ENCODE assay signal across 19 cellular contexts in the genomic region with DNA sequence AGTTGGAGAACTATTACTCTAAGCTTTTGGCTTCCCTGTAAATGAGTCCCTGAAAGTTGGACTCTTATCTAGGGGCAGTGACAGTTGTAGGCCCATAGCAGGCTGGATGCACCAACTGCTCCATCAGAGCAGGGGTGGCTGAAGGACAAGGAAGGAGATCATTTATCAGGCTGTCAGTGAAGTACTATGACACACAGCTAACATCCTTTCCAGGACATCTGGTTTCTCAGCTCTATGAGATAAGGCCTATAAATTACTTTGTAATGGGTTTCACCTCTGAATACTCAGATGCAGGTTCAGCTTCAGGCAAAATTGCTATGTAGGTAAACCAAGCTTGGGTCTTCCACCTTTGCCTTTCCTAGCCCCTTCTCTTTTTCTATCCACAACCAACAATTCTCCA.
DNase-seq lines count a peak whose midpoint lies in the region; ATAC-seq, FAIRE-seq and TF ChIP-seq lines count a peak whose summit lies in the region.
"Had no signal": no experiment of that assay in that cellular context is flagged by ENCODE, and none has a peak within 500 bp of the region (broad histone marks: within the 10 kb centered on the region; RNA-seq: fewer than 3 reads in every experiment).

No MANE protein-coding gene starts in this region.

- no peak for TF ChIP-seq CTCF in SK-N-SH (IDR thresholded peaks at IDR 0.05)

- H3K36me3 ChIP-seq in Karpas-422 (ENCODE audit: insufficient read depth, low read length) (no peaks in the 10 kb centered on the region), SK-N-SH (replicated peaks in 1 of 2; ENCODE audit: control insufficient read depth in 1 of 2, insufficient read depth in 2 of 2, low read length in 1 of 2) (no peaks in the 10 kb centered on the region)
- H3K36me3 ChIP-seq: SJCRH30 had no signal

- no peak overlapping the region for H3K4me2 ChIP-seq in Karpas-422 (ENCODE audit: low read depth, low read length, poor library complexity, severe bottlenecking)
- no peak overlapping the region for H3K4me2 ChIP-seq in SK-N-SH
- H3K4me2 ChIP-seq: BLaER1 treated with 17β-estradiol and CSF1 and Interleukin-3, amounts not matched to agents 10 nM and 100 nM had no signal

- POLR2A ChIA-PET in SK-N-SH (lab: Yijun Ruan, JAX): no interaction called here

- ATAC-seq in GM21723 (IDR thresholded peaks at IDR 0.05; ENCODE audit: unreplicated experiment): no peak

- H3K79me2 ChIP-seq in Karpas-422 (ENCODE audit: low read length) (no peaks in the 10 kb centered on the region), SK-N-SH (ENCODE audit: insufficient read depth) (no peaks in the 10 kb centered on the region)

- no peak for TF ChIP-seq RAD21 in SK-N-SH (IDR thresholded peaks at IDR 0.05; ENCODE audit: low read length)

- H3K27ac ChIP-seq in Karpas-422 (ENCODE audit: low read length) (0 out of 2 replicates have a peak overlapping the region, but pooled peaks have one; percentile 9), SK-N-SH (ENCODE audit: low read depth in 2 of 2, low read length in 1 of 2) (peak overlapping the region in 1 of 2 experiments; percentile 58; a peak in 1 of 4 replicates)
- H3K27ac ChIP-seq: BLaER1 treated with 17β-estradiol and CSF1 and Interleukin-3, amounts not matched to agents 10 nM and 100 nM; SJCRH30 had no signal

- H3K27me3 ChIP-seq in Karpas-422 (ENCODE audit: low read length) (no peaks in the 10 kb centered on the region), SK-N-SH (ENCODE audit: insufficient read depth) (no peaks in the 10 kb centered on the region)
- H3K27me3 ChIP-seq: BLaER1 treated with 17β-estradiol and CSF1 and Interleukin-3, amounts not matched to agents 10 nM and 100 nM; SJCRH30 had no signal

- H4K20me1 ChIP-seq in Karpas-422 (ENCODE audit: insufficient read depth, low read depth, low read length) (no peaks in the 10 kb centered on the region), SK-N-SH (ENCODE audit: insufficient read depth) (no peaks in the 10 kb centered on the region)
- H4K20me1 ChIP-seq: BLaER1 treated with 17β-estradiol and CSF1 and Interleukin-3, amounts not matched to agents 10 nM and 100 nM had no signal

- no peaks in the 10 kb centered on the region for H3K9me3 ChIP-seq in Karpas-422 (ENCODE audit: low read length)
- H3K9me3 ChIP-seq in SK-N-SH: no peaks in the 10 kb centered on the region
- H3K9me3 ChIP-seq: SJCRH30 had no signal

- FAIRE-seq in urothelium cell line (lab: Jason Lieb, UNC): no peak
- FAIRE-seq: GM19239, RCC 7860 had no signal

- CTCF ChIA-PET in SK-N-SH (lab: Yijun Ruan, JAX): interaction anchor here (1.6 kb wide), 1 partner anchor 9 kb away, joined by 4 read pairs; no protein-coding TSS in a partner anchor

- H3K9ac ChIP-seq in Karpas-422 (ENCODE audit: low read length) (no peak overlapping the region), SK-N-SH (no peak overlapping the region)
- H3K9ac ChIP-seq: BLaER1 treated with 17β-estradiol and CSF1 and Interleukin-3, amounts not matched to agents 10 nM and 100 nM had no signal

- no peaks in the 10 kb centered on the region for H3K9me2 ChIP-seq in Karpas-422 (replicated peaks; ENCODE audit: insufficient read depth, low read length)
- H3K9me2 ChIP-seq in SK-N-SH: no peaks in the 10 kb centered on the region

- H3F3A ChIP-seq in SK-N-SH (replicated peaks; ENCODE audit: insufficient read depth): no peaks in the 10 kb centered on the region

- H2AFZ ChIP-seq in Karpas-422 (ENCODE audit: low read length) (peak overlapping the region; percentile 26; the same call in 1 of the 2 replicates), SK-N-SH (ENCODE audit: low read depth) (no peak overlapping the region)

- peak in 1 of 2 experiments; percentile 79; a peak in 1 of 4 replicates for TF ChIP-seq EP300 in SK-N-SH (IDR thresholded peaks at IDR 0.05; ENCODE audit: borderline replicate concordance in 1 of 2, low read depth in 1 of 2, low read length in 1 of 2)

- in situ Hi-C loops in ACHN (cut with HindIII; ENCODE audit: low pct_ligation_motif_present, low pct_unique_long_range_greater_than_20kb, low sequenced_read_pairs): no loop called here

- no peak overlapping the region for H3K4me3 ChIP-seq in Karpas-422 (ENCODE audit: low read length)
- H3K4me3 ChIP-seq in SK-N-SH (ENCODE audit: low read depth in 2 of 2, low read length in 1 of 2): no peak overlapping the region
- H3K4me3 ChIP-seq: BLaER1 treated with 17β-estradiol and CSF1 and Interleukin-3, amounts not matched to agents 10 nM and 100 nM; SJCRH30 had no signal

- no peak for DNase-seq in Karpas-422
- DNase-seq in NCI-H69 (lab: John Stamatoyannopoulos, UW): peak; percentile 16
- DNase-seq in SK-N-SH: peak; percentile 21
- DNase-seq in left kidney (ENCODE audit: low read depth, low spot score): peak; percentile 37
- DNase-seq in ACHN: no peak
- no peak for DNase-seq in urothelium cell line (ENCODE audit: low spot score)
- DNase-seq: Calu3; CD4-positive, alpha-beta memory T cell; DMS153; GDM1; IMR-90; NCI-H1694 treated with DMSO at 0.1 percent for 48 hours; NCI-H446; NK-92 treated with Interleukin-12 subunit alpha and Interleukin-12 subunit beta, amount 100 ng/mL, for 24 hours; SJCRH30 had no signal

- H3K4me1 ChIP-seq in Karpas-422 (ENCODE audit: low read length) (peaks cover 53% of the 10 kb centered on the region), SK-N-SH (ENCODE audit: control insufficient read depth in 1 of 2, insufficient read depth in 2 of 2, low read depth in 1 of 2, low read length in 1 of 2) (peaks cover 0 to 21% of the 10 kb centered on the region in 2 experiments; a peak in 2 of 4 replicates)
- H3K4me1 ChIP-seq: SJCRH30 had no signal

TF ChIP-seq in SK-N-SH, 30 proteins besides CTCF, POLR2A, EP300 and RAD21:
- TF ChIP-seq SMC3 (IDR thresholded peaks at IDR 0.05; ENCODE audit: low read depth, low read length) (no peak), GATA2 (CRISPR knock-in tag; IDR thresholded peaks at IDR 0.05) (peak; percentile 37), MEF2A (IDR thresholded peaks at IDR 0.05; ENCODE audit: borderline replicate concordance, low read depth) (no peak), RCOR1 (IDR thresholded peaks at IDR 0.05; ENCODE audit: low read length) (peak; percentile 59; the same call in 1 of the 2 replicates), FOSL2 (IDR thresholded peaks at IDR 0.05; ENCODE audit: borderline replicate concordance, low read depth) (no peak)
- TF ChIP-seq, protein P1, sequence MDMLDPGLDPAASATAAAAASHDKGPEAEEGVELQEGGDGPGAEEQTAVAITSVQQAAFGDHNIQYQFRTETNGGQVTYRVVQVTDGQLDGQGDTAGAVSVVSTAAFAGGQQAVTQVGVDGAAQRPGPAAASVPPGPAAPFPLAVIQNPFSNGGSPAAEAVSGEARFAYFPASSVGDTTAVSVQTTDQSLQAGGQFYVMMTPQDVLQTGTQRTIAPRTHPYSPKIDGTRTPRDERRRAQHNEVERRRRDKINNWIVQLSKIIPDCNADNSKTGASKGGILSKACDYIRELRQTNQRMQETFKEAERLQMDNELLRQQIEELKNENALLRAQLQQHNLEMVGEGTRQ (IDR thresholded peaks at IDR 0.05; ENCODE audit: borderline replicate concordance, low read depth, low read length): no peak
TF ChIP-seq in SK-N-SH: peak in this region for 2.

Comparison
In these comparisons a context has a peak if more than half of its experiments do, and no peak if none do; other contexts are left out.
1. DNase-seq: peak in NCI-H69 (single experiment), SK-N-SH (single experiment) and left kidney (single experiment); none in Karpas-422 (single experiment), ACHN (single experiment) and urothelium cell line (single experiment).